Comparison of ENCODE assay signal across 14 cellular contexts in genomic region chr1:19815801-19816736, GRCh38. TPM values are rescaled to one million over a fixed set of nuclear protein-coding genes. Genes with fewer than 3 reads are reported as not detected.
DNase-seq lines count a peak whose midpoint lies in the region; ATAC-seq, FAIRE-seq and TF ChIP-seq lines count a peak whose summit lies in the region.
"Had no signal": no experiment of that assay in that cellular context is flagged by ENCODE, and none has a peak within 500 bp of the region (broad histone marks: within the 10 kb centered on the region; RNA-seq: fewer than 3 reads in every experiment).

No MANE protein-coding gene starts in this region.

- H3K9me3 ChIP-seq in kidney (ENCODE audit: control insufficient read depth in 1 of 2, low read length in 2 of 2) (no peaks in the 10 kb centered on the region), Karpas-422 (ENCODE audit: low read length) (no peaks in the 10 kb centered on the region)
- H3K9me3 ChIP-seq: right atrium auricular region had no signal

- peaks cover 10 to 16% of the 10 kb centered on the region in 2 donors for H3K4me1 ChIP-seq in kidney (ENCODE audit: control insufficient read depth in 1 of 2, insufficient read depth in 1 of 2, low read depth in 1 of 2, low read length in 2 of 2)
- no peaks in the 10 kb centered on the region for H3K4me1 ChIP-seq in Karpas-422 (ENCODE audit: low read length)
- H3K4me1 ChIP-seq: right atrium auricular region had no signal

- no peak for FAIRE-seq in kidney (lab: Jason Lieb, UNC)

- ATAC-seq in activated CD8-positive, alpha-beta memory T cell treated with anti-CD3 and anti-CD28 coated beads, Interleukin-2, amount 10 ng/mL, durations not matched to agents 7 days and 5 days: no peak
- no peak for ATAC-seq in activated naive CD8-positive, alpha-beta T cell treated with anti-CD3 and anti-CD28 coated beads, Interleukin-2, amount 50 U/mL, for 24 hours
- ATAC-seq in HG02852 (IDR thresholded peaks at IDR 0.05; ENCODE audit: unreplicated experiment): no peak

- peaks cover 11% of the 10 kb centered on the region for H3K27me3 Mint-ChIP-seq in activated CD8-positive, alpha-beta memory T cell treated with anti-CD3 and anti-CD28 coated beads, Interleukin-2, amount 10 ng/mL, durations not matched to agents 7 days and 5 days
- peaks cover 2% of the 10 kb centered on the region for H3K27me3 Mint-ChIP-seq in activated naive CD8-positive, alpha-beta T cell treated with anti-CD3 and anti-CD28 coated beads, Interleukin-2, amount 50 U/mL, for 24 hours

- no peaks in the 10 kb centered on the region for H3K9me2 ChIP-seq in Karpas-422 (replicated peaks; ENCODE audit: insufficient read depth, low read length)

- no peaks in the 10 kb centered on the region for H4K20me1 ChIP-seq in Karpas-422 (ENCODE audit: insufficient read depth, low read depth, low read length)

- no peaks in the 10 kb centered on the region for H3K36me3 Mint-ChIP-seq in activated CD8-positive, alpha-beta memory T cell treated with anti-CD3 and anti-CD28 coated beads, Interleukin-2, amount 10 ng/mL, durations not matched to agents 7 days and 5 days
- H3K36me3 Mint-ChIP-seq in activated naive CD8-positive, alpha-beta T cell treated with anti-CD3 and anti-CD28 coated beads, Interleukin-2, amount 50 U/mL, for 24 hours (ENCODE audit: low read depth): no peaks in the 10 kb centered on the region

- H2AFZ ChIP-seq in Karpas-422 (ENCODE audit: low read length): no peak overlapping the region

- intact Hi-C loops in kidney (cut with DNase I): no loop called here

- no peaks in the 10 kb centered on the region for H3K27me3 ChIP-seq in Karpas-422 (ENCODE audit: low read length)
- H3K27me3 ChIP-seq: brain microvascular endothelial cell, right atrium auricular region had no signal

- no peak overlapping the region for H3K4me3 Mint-ChIP-seq in activated CD8-positive, alpha-beta memory T cell treated with anti-CD3 and anti-CD28 coated beads, Interleukin-2, amount 10 ng/mL, durations not matched to agents 7 days and 5 days
- H3K4me3 Mint-ChIP-seq in activated naive CD8-positive, alpha-beta T cell treated with anti-CD3 and anti-CD28 coated beads, Interleukin-2, amount 50 U/mL, for 24 hours: no peak overlapping the region
- H3K4me3 Mint-ChIP-seq: T-helper 1 cell treated with Interleukin-12 subunit alpha and Interleukin-12 subunit beta and Interleukin-4 antibody, amounts not matched to agents 30 μg/mL and 1 μg/mL, for 36 hours had no signal

- CTCF ChIA-PET in activated CD8-positive, alpha-beta memory T cell treated with anti-CD3 and anti-CD28 coated beads, Interleukin-2, amount 10 ng/mL, durations not matched to agents 7 days and 5 days (lab: Charles Lee): no interaction called here

- H3K27ac ChIP-seq in kidney (ENCODE audit: low read depth in 2 of 2, low read length in 2 of 2): peak overlapping the region; percentile 85 to 86
- no peak overlapping the region for H3K27ac ChIP-seq in Karpas-422 (ENCODE audit: low read length)
- H3K27ac ChIP-seq: brain microvascular endothelial cell, right atrium auricular region had no signal

- H3K79me2 ChIP-seq in Karpas-422 (ENCODE audit: low read length): no peaks in the 10 kb centered on the region

- H3K36me3 ChIP-seq in kidney (ENCODE audit: control insufficient read depth in 1 of 2, insufficient read depth in 2 of 2, low read length in 2 of 2) (no peaks in the 10 kb centered on the region), Karpas-422 (ENCODE audit: insufficient read depth, low read length) (no peaks in the 10 kb centered on the region)
- H3K36me3 ChIP-seq: brain microvascular endothelial cell, right atrium auricular region had no signal

- no peaks in the 10 kb centered on the region for H3K4me1 Mint-ChIP-seq in activated CD8-positive, alpha-beta memory T cell treated with anti-CD3 and anti-CD28 coated beads, Interleukin-2, amount 10 ng/mL, durations not matched to agents 7 days and 5 days
- no peaks in the 10 kb centered on the region for H3K4me1 Mint-ChIP-seq in activated naive CD8-positive, alpha-beta T cell treated with anti-CD3 and anti-CD28 coated beads, Interleukin-2, amount 50 U/mL, for 24 hours

- no peak overlapping the region for H3K27ac Mint-ChIP-seq in activated CD8-positive, alpha-beta memory T cell treated with anti-CD3 and anti-CD28 coated beads, Interleukin-2, amount 10 ng/mL, durations not matched to agents 7 days and 5 days
- no peak overlapping the region for H3K27ac Mint-ChIP-seq in activated naive CD8-positive, alpha-beta T cell treated with anti-CD3 and anti-CD28 coated beads, Interleukin-2, amount 50 U/mL, for 24 hours
- H3K27ac Mint-ChIP-seq: T-helper 1 cell treated with Interleukin-12 subunit alpha and Interleukin-12 subunit beta and Interleukin-4 antibody, amounts not matched to agents 30 μg/mL and 1 μg/mL, for 36 hours had no signal

- TF ChIP-seq CTCF in kidney (IDR thresholded peaks at IDR 0.05; ENCODE audit: borderline replicate concordance, extremely low read depth, insufficient read depth): no peak

- no peak overlapping the region for H3K4me2 ChIP-seq in Karpas-422 (ENCODE audit: low read depth, low read length, poor library complexity, severe bottlenecking)

- H3K4me3 ChIP-seq in kidney (ENCODE audit: low read length in 2 of 2): peak overlapping the region; percentile 21 to 57
- H3K4me3 ChIP-seq in Karpas-422 (ENCODE audit: low read length): no peak overlapping the region
- H3K4me3 ChIP-seq: right atrium auricular region had no signal

- H3K9ac ChIP-seq in kidney (ENCODE audit: low read length in 2 of 2) (peak overlapping the region in 1 of 2 donors; percentile 21), Karpas-422 (ENCODE audit: low read length) (no peak overlapping the region)

- H3K9me3 Mint-ChIP-seq in activated CD8-positive, alpha-beta memory T cell treated with anti-CD3 and anti-CD28 coated beads, Interleukin-2, amount 10 ng/mL, durations not matched to agents 7 days and 5 days (ENCODE audit: low read depth): no peaks in the 10 kb centered on the region
- H3K9me3 Mint-ChIP-seq in activated naive CD8-positive, alpha-beta T cell treated with anti-CD3 and anti-CD28 coated beads, Interleukin-2, amount 50 U/mL, for 24 hours: no peaks in the 10 kb centered on the region
- H3K9me3 Mint-ChIP-seq: T-helper 1 cell treated with Interleukin-12 subunit alpha and Interleukin-12 subunit beta and Interleukin-4 antibody, amounts not matched to agents 30 μg/mL and 1 μg/mL, for 36 hours had no signal

- peak; percentile 40 for DNase-seq in activated CD8-positive, alpha-beta memory T cell treated with anti-CD3 and anti-CD28 coated beads, Interleukin-2, amount 50 U/mL, for 48 hours
- no peak for DNase-seq in activated CD8-positive, alpha-beta memory T cell treated with anti-CD3 and anti-CD28 coated beads, Interleukin-2, amount 10 ng/mL, durations not matched to agents 7 days and 5 days
- DNase-seq in NCI-H748 (lab: John Stamatoyannopoulos, UW; ENCODE audit: unreplicated experiment): peak; percentile 98
- peak; percentile 93 for DNase-seq in kidney
- no peak for DNase-seq in cortex of kidney (lab: John Stamatoyannopoulos, UW)
- no peak for DNase-seq in Karpas-422
- no peak for DNase-seq in activated naive CD8-positive, alpha-beta T cell treated with anti-CD3 and anti-CD28 coated beads, Interleukin-2, amount 50 U/mL, for 24 hours
- DNase-seq: brain microvascular endothelial cell, left ventricle myocardium superior had no signal

RNA-seq across cellular contexts. Expression of gene RNF186, which starts 1.0 kb away (rescaled TPM):
- not detected for total RNA-seq in activated CD8-positive, alpha-beta memory T cell treated with anti-CD3 and anti-CD28 coated beads, Interleukin-2, amount 10 ng/mL, durations not matched to agents 7 days and 5 days
- 2.7 TPM for total RNA-seq in kidney
- 111 TPM for polyA plus RNA-seq in kidney (ENCODE audit: insufficient read depth, low read depth, low replicate concordance)
- total RNA-seq in Karpas-422 (2014; rRNA removed; shearing (Covaris generic); ENCODE audit: low replicate concordance): not detected in 2 replicates
- total RNA-seq: A673, fibroblast of lung, left ventricle myocardium superior, right atrium auricular region had no signal
- polyA plus RNA-seq: fibroblast of lung had no signal

RNA-seq across cellular contexts. Expression of gene TMCO4, which starts 16.4 kb away (rescaled TPM):
- total RNA-seq in activated CD8-positive, alpha-beta memory T cell treated with anti-CD3 and anti-CD28 coated beads, Interleukin-2, amount 10 ng/mL, durations not matched to agents 7 days and 5 days: 10 to 100 TPM; 18.4 to 18.6 TPM
- total RNA-seq in kidney: 36.5 TPM
- polyA plus RNA-seq in kidney (ENCODE audit: insufficient read depth, low read depth, low replicate concordance): 35.0 TPM
- total RNA-seq in Karpas-422 (2014; rRNA removed; shearing (Covaris generic); ENCODE audit: low replicate concordance): 9.9 and 20.6 TPM in 2 replicates

Comparison
In these comparisons a context has a peak if more than half of its experiments do, and no peak if none do; other contexts are left out.
1. DNase-seq: peak in activated CD8-positive, alpha-beta memory T cell treated with anti-CD3 and anti-CD28 coated beads, Interleukin-2, amount 50 U/mL, for 48 hours (single experiment), NCI-H748 (single experiment) and kidney (single experiment); none in activated CD8-positive, alpha-beta memory T cell treated with anti-CD3 and anti-CD28 coated beads, Interleukin-2, amount 10 ng/mL, durations not matched to agents 7 days and 5 days (single experiment), cortex of kidney (single experiment), Karpas-422 (single experiment) and activated naive CD8-positive, alpha-beta T cell treated with anti-CD3 and anti-CD28 coated beads, Interleukin-2, amount 50 U/mL, for 24 hours (single experiment).